In the genomic region with DNA sequence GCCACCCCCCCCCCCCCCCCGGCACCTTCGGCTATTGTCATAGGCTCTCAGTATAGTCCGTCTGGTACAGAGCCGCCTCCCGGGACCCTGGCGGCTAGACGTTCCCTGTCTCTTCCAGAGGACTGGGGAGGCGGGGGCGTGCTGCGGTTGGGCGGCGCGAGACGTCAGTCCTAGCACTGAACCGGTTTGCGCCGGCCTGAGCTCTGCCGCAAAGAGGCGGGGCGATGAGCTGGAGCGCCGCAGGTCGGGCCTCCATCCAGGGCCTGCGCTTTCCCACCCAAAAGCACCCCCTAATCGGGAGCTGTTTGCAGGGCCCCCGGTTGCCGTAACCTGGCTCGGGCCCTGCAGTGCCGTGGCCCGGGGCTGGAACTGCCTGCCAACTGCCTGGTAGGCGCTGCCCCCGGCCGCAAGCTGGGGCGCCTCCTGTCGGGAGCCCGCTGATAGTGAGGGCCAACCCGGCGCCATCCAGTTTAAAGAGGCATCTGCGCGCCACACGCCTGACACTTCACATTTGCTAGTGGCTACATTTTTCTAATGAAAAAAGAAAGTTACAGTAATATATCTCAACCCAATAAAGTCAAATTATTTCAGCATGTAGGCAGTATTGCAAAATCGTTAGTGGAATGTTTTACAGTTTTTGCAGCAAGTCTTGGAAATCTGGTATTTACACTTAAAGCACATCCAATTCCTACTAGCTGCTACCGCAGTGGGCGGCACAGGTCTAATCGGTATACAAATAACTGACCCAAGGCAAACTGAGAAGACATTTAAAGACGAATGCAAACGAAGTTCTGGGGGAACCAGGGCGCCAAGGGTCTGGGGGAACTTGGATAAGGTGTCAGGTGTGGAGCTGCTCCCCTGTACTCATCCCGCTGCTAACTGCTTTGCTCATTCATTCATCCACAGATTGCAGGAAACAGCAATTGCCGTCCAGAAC, we compare ENCODE assay signal across 1 cellular context.
TF ChIP-seq lines count a peak whose summit lies in the region.

No MANE protein-coding gene starts in this region.

TF ChIP-seq in K562, 482 proteins besides CTCF, POLR2A, EP300 and RAD21 (continued from another document and continues in another):
- TF ChIP-seq, protein P1, sequence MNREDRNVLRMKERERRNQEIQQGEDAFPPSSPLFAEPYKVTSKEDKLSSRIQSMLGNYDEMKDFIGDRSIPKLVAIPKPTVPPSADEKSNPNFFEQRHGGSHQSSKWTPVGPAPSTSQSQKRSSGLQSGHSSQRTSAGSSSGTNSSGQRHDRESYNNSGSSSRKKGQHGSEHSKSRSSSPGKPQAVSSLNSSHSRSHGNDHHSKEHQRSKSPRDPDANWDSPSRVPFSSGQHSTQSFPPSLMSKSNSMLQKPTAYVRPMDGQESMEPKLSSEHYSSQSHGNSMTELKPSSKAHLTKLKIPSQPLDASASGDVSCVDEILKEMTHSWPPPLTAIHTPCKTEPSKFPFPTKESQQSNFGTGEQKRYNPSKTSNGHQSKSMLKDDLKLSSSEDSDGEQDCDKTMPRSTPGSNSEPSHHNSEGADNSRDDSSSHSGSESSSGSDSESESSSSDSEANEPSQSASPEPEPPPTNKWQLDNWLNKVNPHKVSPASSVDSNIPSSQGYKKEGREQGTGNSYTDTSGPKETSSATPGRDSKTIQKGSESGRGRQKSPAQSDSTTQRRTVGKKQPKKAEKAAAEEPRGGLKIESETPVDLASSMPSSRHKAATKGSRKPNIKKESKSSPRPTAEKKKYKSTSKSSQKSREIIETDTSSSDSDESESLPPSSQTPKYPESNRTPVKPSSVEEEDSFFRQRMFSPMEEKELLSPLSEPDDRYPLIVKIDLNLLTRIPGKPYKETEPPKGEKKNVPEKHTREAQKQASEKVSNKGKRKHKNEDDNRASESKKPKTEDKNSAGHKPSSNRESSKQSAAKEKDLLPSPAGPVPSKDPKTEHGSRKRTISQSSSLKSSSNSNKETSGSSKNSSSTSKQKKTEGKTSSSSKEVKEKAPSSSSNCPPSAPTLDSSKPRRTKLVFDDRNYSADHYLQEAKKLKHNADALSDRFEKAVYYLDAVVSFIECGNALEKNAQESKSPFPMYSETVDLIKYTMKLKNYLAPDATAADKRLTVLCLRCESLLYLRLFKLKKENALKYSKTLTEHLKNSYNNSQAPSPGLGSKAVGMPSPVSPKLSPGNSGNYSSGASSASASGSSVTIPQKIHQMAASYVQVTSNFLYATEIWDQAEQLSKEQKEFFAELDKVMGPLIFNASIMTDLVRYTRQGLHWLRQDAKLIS (CRISPR knock-in tag; IDR thresholded peaks at IDR 0.05) = no peak
- TF ChIP-seq, protein P2, sequence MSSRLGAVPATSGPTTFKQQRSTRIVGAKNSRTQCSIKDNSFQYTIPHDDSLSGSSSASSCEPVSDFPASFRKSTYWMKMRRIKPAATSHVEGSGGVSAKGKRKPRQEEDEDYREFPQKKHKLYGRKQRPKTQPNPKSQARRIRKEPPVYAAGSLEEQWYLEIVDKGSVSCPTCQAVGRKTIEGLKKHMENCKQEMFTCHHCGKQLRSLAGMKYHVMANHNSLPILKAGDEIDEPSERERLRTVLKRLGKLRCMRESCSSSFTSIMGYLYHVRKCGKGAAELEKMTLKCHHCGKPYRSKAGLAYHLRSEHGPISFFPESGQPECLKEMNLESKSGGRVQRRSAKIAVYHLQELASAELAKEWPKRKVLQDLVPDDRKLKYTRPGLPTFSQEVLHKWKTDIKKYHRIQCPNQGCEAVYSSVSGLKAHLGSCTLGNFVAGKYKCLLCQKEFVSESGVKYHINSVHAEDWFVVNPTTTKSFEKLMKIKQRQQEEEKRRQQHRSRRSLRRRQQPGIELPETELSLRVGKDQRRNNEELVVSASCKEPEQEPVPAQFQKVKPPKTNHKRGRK (tag; IDR thresholded peaks at IDR 0.05) = no peak
- TF ChIP-seq C11orf30 (IDR thresholded peaks at IDR 0.05; ENCODE audit: low read depth) (no peak), TAF15 (IDR thresholded peaks at IDR 0.05; ENCODE audit: low read depth, low read length) (no peak), RNF2 (IDR thresholded peaks at IDR 0.05) (peak; percentile 36; the same call in 1 of the 2 replicates), ZNF436 (CRISPR knock-in tag; IDR thresholded peaks at IDR 0.05) (no peak), DMBX1 (CRISPR knock-in tag; IDR thresholded peaks at IDR 0.05; ENCODE audit: borderline replicate concordance) (no peak), KDM1A (IDR thresholded peaks at IDR 0.05) (no peak), ZNF174 (CRISPR knock-in tag; IDR thresholded peaks at IDR 0.05) (no peak), ZNF707 (CRISPR knock-in tag; conservative IDR thresholded peaks at IDR 0.05) (no peak), PHB2 (IDR thresholded peaks at IDR 0.05; ENCODE audit: low read depth) (no peak), EZH2 (IDR thresholded peaks at IDR 0.05; ENCODE audit: borderline replicate concordance, low read depth, low read length) (no peak), ZNF76 (CRISPR knock-in tag; IDR thresholded peaks at IDR 0.05; ENCODE audit: borderline replicate concordance) (no peak), ZNF217 (CRISPR knock-in tag; IDR thresholded peaks at IDR 0.05) (no peak), PML (IDR thresholded peaks at IDR 0.05; ENCODE audit: low read length) (no peak), KLF10 (CRISPR knock-in tag; IDR thresholded peaks at IDR 0.05) (no peak), RBM39 (optimal IDR thresholded peaks at IDR 0.05; ENCODE audit: low read depth, low read length) (no peak), ZNF239 (CRISPR knock-in tag; IDR thresholded peaks at IDR 0.05) (no peak), FOXJ3 (CRISPR knock-in tag; IDR thresholded peaks at IDR 0.05) (no peak), ZNF282 (CRISPR knock-in tag; IDR thresholded peaks at IDR 0.05) (no peak), RHOXF2B (CRISPR knock-in tag; conservative IDR thresholded peaks at IDR 0.05) (no peak)
- TF ChIP-seq, protein P3, sequence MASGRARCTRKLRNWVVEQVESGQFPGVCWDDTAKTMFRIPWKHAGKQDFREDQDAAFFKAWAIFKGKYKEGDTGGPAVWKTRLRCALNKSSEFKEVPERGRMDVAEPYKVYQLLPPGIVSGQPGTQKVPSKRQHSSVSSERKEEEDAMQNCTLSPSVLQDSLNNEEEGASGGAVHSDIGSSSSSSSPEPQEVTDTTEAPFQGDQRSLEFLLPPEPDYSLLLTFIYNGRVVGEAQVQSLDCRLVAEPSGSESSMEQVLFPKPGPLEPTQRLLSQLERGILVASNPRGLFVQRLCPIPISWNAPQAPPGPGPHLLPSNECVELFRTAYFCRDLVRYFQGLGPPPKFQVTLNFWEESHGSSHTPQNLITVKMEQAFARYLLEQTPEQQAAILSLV (tag; IDR thresholded peaks at IDR 0.05) = no peak
- TF ChIP-seq, protein P4, sequence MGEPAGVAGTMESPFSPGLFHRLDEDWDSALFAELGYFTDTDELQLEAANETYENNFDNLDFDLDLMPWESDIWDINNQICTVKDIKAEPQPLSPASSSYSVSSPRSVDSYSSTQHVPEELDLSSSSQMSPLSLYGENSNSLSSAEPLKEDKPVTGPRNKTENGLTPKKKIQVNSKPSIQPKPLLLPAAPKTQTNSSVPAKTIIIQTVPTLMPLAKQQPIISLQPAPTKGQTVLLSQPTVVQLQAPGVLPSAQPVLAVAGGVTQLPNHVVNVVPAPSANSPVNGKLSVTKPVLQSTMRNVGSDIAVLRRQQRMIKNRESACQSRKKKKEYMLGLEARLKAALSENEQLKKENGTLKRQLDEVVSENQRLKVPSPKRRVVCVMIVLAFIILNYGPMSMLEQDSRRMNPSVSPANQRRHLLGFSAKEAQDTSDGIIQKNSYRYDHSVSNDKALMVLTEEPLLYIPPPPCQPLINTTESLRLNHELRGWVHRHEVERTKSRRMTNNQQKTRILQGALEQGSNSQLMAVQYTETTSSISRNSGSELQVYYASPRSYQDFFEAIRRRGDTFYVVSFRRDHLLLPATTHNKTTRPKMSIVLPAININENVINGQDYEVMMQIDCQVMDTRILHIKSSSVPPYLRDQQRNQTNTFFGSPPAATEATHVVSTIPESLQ (CRISPR knock-in tag; IDR thresholded peaks at IDR 0.05) = no peak
- TF ChIP-seq, protein P5, sequence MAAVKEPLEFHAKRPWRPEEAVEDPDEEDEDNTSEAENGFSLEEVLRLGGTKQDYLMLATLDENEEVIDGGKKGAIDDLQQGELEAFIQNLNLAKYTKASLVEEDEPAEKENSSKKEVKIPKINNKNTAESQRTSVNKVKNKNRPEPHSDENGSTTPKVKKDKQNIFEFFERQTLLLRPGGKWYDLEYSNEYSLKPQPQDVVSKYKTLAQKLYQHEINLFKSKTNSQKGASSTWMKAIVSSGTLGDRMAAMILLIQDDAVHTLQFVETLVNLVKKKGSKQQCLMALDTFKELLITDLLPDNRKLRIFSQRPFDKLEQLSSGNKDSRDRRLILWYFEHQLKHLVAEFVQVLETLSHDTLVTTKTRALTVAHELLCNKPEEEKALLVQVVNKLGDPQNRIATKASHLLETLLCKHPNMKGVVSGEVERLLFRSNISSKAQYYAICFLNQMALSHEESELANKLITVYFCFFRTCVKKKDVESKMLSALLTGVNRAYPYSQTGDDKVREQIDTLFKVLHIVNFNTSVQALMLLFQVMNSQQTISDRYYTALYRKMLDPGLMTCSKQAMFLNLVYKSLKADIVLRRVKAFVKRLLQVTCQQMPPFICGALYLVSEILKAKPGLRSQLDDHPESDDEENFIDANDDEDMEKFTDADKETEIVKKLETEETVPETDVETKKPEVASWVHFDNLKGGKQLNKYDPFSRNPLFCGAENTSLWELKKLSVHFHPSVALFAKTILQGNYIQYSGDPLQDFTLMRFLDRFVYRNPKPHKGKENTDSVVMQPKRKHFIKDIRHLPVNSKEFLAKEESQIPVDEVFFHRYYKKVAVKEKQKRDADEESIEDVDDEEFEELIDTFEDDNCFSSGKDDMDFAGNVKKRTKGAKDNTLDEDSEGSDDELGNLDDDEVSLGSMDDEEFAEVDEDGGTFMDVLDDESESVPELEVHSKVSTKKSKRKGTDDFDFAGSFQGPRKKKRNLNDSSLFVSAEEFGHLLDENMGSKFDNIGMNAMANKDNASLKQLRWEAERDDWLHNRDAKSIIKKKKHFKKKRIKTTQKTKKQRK (IDR thresholded peaks at IDR 0.05; ENCODE audit: borderline replicate concordance, low read depth, low read length) = no peak
- TF ChIP-seq, protein P6, sequence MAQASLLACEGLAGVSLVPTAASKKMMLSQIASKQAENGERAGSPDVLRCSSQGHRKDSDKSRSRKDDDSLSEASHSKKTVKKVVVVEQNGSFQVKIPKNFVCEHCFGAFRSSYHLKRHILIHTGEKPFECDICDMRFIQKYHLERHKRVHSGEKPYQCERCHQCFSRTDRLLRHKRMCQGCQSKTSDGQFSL (CRISPR knock-in tag; IDR thresholded peaks at IDR 0.05) = no peak
- TF ChIP-seq, protein P6 (tag; IDR thresholded peaks at IDR 0.05) = no peak
- TF ChIP-seq, protein P7, sequence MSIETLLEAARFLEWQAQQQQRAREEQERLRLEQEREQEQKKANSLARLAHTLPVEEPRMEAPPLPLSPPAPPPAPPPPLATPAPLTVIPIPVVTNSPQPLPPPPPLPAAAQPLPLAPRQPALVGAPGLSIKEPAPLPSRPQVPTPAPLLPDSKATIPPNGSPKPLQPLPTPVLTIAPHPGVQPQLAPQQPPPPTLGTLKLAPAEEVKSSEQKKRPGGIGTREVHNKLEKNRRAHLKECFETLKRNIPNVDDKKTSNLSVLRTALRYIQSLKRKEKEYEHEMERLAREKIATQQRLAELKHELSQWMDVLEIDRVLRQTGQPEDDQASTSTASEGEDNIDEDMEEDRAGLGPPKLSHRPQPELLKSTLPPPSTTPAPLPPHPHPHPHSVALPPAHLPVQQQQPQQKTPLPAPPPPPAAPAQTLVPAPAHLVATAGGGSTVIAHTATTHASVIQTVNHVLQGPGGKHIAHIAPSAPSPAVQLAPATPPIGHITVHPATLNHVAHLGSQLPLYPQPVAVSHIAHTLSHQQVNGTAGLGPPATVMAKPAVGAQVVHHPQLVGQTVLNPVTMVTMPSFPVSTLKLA (conservative IDR thresholded peaks at IDR 0.05) = peak; percentile 56 to 74
- TF ChIP-seq, protein P8, sequence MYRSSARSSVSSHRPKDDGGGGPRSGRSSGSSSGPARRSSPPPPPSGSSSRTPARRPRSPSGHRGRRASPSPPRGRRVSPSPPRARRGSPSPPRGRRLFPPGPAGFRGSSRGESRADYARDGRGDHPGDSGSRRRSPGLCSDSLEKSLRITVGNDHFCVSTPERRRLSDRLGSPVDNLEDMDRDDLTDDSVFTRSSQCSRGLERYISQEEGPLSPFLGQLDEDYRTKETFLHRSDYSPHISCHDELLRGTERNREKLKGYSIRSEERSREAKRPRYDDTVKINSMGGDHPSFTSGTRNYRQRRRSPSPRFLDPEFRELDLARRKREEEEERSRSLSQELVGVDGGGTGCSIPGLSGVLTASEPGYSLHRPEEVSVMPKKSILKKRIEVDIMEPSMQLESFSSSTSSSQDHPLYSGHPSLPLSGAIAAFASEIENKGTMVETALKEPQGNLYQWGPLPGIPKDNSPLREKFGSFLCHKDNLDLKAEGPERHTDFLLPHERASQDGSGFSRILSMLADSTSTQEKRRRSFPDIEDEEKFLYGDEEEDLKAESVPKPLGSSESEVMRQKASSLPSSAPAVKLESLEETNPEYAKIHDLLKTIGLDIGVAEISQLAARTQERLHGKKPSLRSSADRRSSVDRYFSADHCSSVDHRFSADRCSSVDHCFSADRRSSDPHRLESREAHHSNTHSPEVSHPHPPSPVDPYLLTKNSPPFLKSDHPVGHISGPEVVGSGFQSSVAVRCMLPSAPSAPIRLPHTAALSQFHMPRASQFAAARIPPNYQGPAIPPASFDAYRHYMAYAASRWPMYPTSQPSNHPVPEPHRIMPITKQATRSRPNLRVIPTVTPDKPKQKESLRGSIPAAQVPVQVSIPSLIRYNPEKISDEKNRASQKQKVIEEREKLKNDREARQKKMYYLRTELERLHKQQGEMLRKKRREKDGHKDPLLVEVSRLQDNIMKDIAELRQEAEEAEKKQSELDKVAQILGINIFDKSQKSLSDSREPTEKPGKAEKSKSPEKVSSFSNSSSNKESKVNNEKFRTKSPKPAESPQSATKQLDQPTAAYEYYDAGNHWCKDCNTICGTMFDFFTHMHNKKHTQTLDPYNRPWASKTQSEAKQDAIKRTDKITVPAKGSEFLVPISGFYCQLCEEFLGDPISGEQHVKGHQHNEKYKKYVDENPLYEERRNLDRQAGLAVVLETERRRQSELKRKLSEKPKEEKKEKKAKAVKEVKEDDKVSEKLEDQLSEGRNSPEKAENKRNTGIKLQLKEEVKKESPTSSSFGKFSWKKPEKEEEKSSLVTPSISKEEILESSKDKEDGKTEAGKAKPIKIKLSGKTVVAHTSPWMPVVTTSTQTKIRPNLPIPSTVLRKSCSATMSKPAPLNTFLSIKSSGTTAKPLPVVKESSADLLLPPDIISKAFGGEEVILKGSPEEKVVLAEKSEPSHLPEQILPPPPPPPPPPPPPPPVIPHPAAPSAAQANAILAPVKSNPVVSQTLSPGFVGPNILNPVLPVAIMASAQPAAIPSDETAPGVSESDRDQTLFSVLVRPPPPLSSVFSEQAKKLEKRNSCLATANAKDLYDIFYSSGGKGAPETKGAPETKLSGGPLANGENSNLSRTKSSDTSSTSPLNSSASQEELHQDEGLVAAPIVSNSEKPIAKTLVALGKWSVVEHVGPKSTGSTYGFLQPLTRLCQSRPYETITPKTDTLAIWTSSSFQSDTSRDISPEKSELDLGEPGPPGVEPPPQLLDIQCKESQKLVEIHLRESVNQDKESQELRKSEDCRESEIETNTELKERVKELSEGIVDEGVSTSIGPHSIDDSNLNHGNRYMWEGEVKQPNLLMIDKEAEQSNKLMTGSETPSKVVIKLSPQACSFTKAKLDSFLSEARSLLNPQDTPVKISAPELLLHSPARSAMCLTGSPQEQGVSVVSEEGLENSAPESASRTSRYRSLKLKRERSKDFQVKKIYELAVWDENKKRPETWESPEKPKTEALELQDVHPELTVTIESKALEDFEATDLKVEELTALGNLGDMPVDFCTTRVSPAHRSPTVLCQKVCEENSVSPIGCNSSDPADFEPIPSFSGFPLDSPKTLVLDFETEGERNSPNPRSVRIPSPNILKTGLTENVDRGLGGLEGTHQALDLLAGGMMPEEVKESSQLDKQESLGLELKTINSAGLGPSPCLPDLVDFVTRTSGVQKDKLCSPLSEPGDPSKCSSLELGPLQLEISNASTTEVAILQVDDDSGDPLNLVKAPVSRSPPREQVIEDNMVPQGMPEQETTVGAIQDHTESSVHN (IDR thresholded peaks at IDR 0.05; ENCODE audit: borderline replicate concordance in 1 of 2, low read depth in 1 of 2) = no peak
